ENCODE assay signal across 8 cellular contexts in genomic region chr20:47507275-47507981, GRCh38. TPM values are rescaled to one million over a fixed set of nuclear protein-coding genes. Genes with fewer than 3 reads are reported as not detected.
DNase-seq lines count a peak whose midpoint lies in the region; ATAC-seq, FAIRE-seq and TF ChIP-seq lines count a peak whose summit lies in the region.
"Not testable (repeated sequence)": the region's sequence is repeated elsewhere in the genome, so short reads cannot be mapped to it uniquely, and the experiment has no call there.

No MANE protein-coding gene starts in this region.

- H3K4me3 ChIP-seq in A549; KMS-11 (IDR thresholded peaks at IDR 0.05; ENCODE audit: insufficient read depth, low read depth, low read length); HepG2 (replicated peaks in 1 of 3; ENCODE audit: insufficient read depth in 1 of 3, low read depth in 2 of 3, low read length in 3 of 3): not testable (repeated sequence)

- H3K9ac ChIP-seq in KMS-11; HepG2 (ENCODE audit: insufficient read depth, low read depth, low read length): not testable (repeated sequence)

- in situ Hi-C loops in GM13977 (cut with MboI; ENCODE audit: low pct_unique_long_range_greater_than_20kb, low sequenced_read_pairs, unreplicated experiment); HepG2 (cut with HindIII; ENCODE audit: extremely low pct_ligation_motif_present, low pct_unique_long_range_greater_than_20kb): not testable (repeated sequence)

- not testable (repeated sequence) for H3K36me3 ChIP-seq in KMS-11 (ENCODE audit: insufficient read depth); HepG2 (replicated peaks in 1 of 2; ENCODE audit: control insufficient read depth in 1 of 2, insufficient read depth in 2 of 2, low read length in 2 of 2)

- not testable (repeated sequence) for TF ChIP-seq RAD21 in A549 (conservative IDR thresholded peaks at IDR 0.05 in 1 of 2, IDR thresholded peaks at IDR 0.05 in 1 of 2); HepG2 (CRISPR knock-in tag; IDR thresholded peaks at IDR 0.05)

- ATAC-seq in A549; T-cell (replicated peaks in 1 of 4); HepG2: not testable (repeated sequence)
- peak; percentile 60 for ATAC-seq in stimulated activated memory B cell treated with anti-CD40 and anti-IgM and Interleukin-4, amounts not matched to agents 10 μg/mL and 1 μg/mL and 100 μg/mL, for 72 hours

- H3K4me1 ChIP-seq in A549 = peaks cover 52% of the 10 kb centered on the region
- H3K4me1 ChIP-seq in KMS-11 (ENCODE audit: low read depth, poor library complexity, severe bottlenecking) = peaks cover 66% of the 10 kb centered on the region
- H3K4me1 ChIP-seq in HepG2 (ENCODE audit: insufficient read depth, low read length) = peaks cover 67% of the 10 kb centered on the region

- CTCF ChIA-PET in A549 (lab: Yijun Ruan, JAX) = interaction anchor here (1.1 to 2.2 kb wide), 2 partner anchors 43 to 124 kb away, joined by 3 to 8 read pairs; no protein-coding TSS in a partner anchor
- CTCF ChIA-PET in T-cell (lab: Charles Lee); HepG2 (lab: Yijun Ruan, JAX; ENCODE audit: low intra/inter-chr PET ratio, low total read pairs): not testable (repeated sequence)
- CTCF ChIA-PET in activated CD4-positive, alpha-beta memory T cell treated with anti-CD3 and anti-CD28 coated beads, Interleukin-2, amount 10 ng/mL, durations not matched to agents 7 days and 5 days (lab: Charles Lee) = interaction anchor here (0.6 to 1.9 kb wide), 8 partner anchors 14 to 288 kb away, joined by 3 to 8 read pairs (median 3); no protein-coding TSS in a partner anchor

- not testable (repeated sequence) for TF ChIP-seq EP300 in A549 (IDR thresholded peaks at IDR 0.05); HepG2 (IDR thresholded peaks at IDR 0.05; ENCODE audit: low read depth in 2 of 2, low read length in 2 of 2); HepG2 (CRISPR knock-in tag; IDR thresholded peaks at IDR 0.05; ENCODE audit: borderline replicate concordance)

- not testable (repeated sequence) for BruUV-seq in HepG2 (replicated peaks; lab: Mats Ljungman, UMichigan)

- H3K4me1 Mint-ChIP-seq in T-cell = peaks cover 79 to 80% (median 80%) of the 10 kb centered on the region in 3 donors
- H3K4me1 Mint-ChIP-seq in activated CD4-positive, alpha-beta memory T cell treated with anti-CD3 and anti-CD28 coated beads, Interleukin-2, amount 10 ng/mL, durations not matched to agents 7 days and 5 days = peaks cover 68% of the 10 kb centered on the region
- H3K4me1 Mint-ChIP-seq in activated naive CD4-positive, alpha-beta T cell treated with anti-CD3 and anti-CD28 coated beads, Interleukin-2, amount 50 U/mL, for 24 hours = peaks cover 74% of the 10 kb centered on the region
- peaks cover 67% of the 10 kb centered on the region for H3K4me1 Mint-ChIP-seq in stimulated activated memory B cell treated with anti-CD40 and anti-IgM and Interleukin-4, amounts not matched to agents 10 μg/mL and 1 μg/mL and 100 μg/mL, for 72 hours

- H3K27ac Mint-ChIP-seq in T-cell = peak overlapping the region; percentile 31 to 66
- peak overlapping the region; percentile 48 for H3K27ac Mint-ChIP-seq in activated CD4-positive, alpha-beta memory T cell treated with anti-CD3 and anti-CD28 coated beads, Interleukin-2, amount 10 ng/mL, durations not matched to agents 7 days and 5 days
- H3K27ac Mint-ChIP-seq in activated naive CD4-positive, alpha-beta T cell treated with anti-CD3 and anti-CD28 coated beads, Interleukin-2, amount 50 U/mL, for 24 hours = peak overlapping the region; percentile 63
- H3K27ac Mint-ChIP-seq in stimulated activated memory B cell treated with anti-CD40 and anti-IgM and Interleukin-4, amounts not matched to agents 10 μg/mL and 1 μg/mL and 100 μg/mL, for 72 hours = peak overlapping the region; percentile 73

- FAIRE-seq in A549 (lab: Jason Lieb, UNC); HepG2 (lab: Jason Lieb, UNC): not testable (repeated sequence)

- H3K9me3 ChIP-seq in A549; HepG2 (ENCODE audit: low read length): not testable (repeated sequence)

- not testable (repeated sequence) for H3K27me3 ChIP-seq in KMS-11 (ENCODE audit: insufficient read depth, low read depth); HepG2 (ENCODE audit: control insufficient read depth in 1 of 2, insufficient read depth in 2 of 2, low read length in 2 of 2)

- H3K27ac ChIP-seq in A549; HepG2 (ENCODE audit: extremely low read length, insufficient read depth, low read length): not testable (repeated sequence)
- H3K27ac ChIP-seq in KMS-11 = peak overlapping the region; percentile 4; the same call in 1 of the 2 replicates

- not testable (repeated sequence) for TF ChIP-seq POLR2A in A549 (IDR thresholded peaks at IDR 0.05; ENCODE audit: low read length); HepG2 (IDR thresholded peaks at IDR 0.05; ENCODE audit: insufficient read depth in 1 of 2, low read depth in 2 of 2, low read length in 2 of 2)

- H4K20me1 ChIP-seq in KMS-11 (ENCODE audit: insufficient read depth) = peaks cover 10% of the 10 kb centered on the region; the same call in 1 of the 2 replicates
- H4K20me1 ChIP-seq in HepG2 (ENCODE audit: insufficient read depth, low read length) = peaks cover 31% of the 10 kb centered on the region

- not testable (repeated sequence) for H3K9me3 Mint-ChIP-seq in T-cell; activated CD4-positive, alpha-beta memory T cell treated with anti-CD3 and anti-CD28 coated beads, Interleukin-2, amount 10 ng/mL, durations not matched to agents 7 days and 5 days; activated naive CD4-positive, alpha-beta T cell treated with anti-CD3 and anti-CD28 coated beads, Interleukin-2, amount 50 U/mL, for 24 hours; stimulated activated memory B cell treated with anti-CD40 and anti-IgM and Interleukin-4, amounts not matched to agents 10 μg/mL and 1 μg/mL and 100 μg/mL, for 72 hours

- peak overlapping the region in 2 of 3 donors; percentile 13 to 59 for H3K4me3 Mint-ChIP-seq in T-cell
- not testable (repeated sequence) for H3K4me3 Mint-ChIP-seq in activated CD4-positive, alpha-beta memory T cell treated with anti-CD3 and anti-CD28 coated beads, Interleukin-2, amount 10 ng/mL, durations not matched to agents 7 days and 5 days
- H3K4me3 Mint-ChIP-seq in activated naive CD4-positive, alpha-beta T cell treated with anti-CD3 and anti-CD28 coated beads, Interleukin-2, amount 50 U/mL, for 24 hours = peak overlapping the region; percentile 78
- H3K4me3 Mint-ChIP-seq in stimulated activated memory B cell treated with anti-CD40 and anti-IgM and Interleukin-4, amounts not matched to agents 10 μg/mL and 1 μg/mL and 100 μg/mL, for 72 hours = peak overlapping the region; percentile 79

- H3K27me3 Mint-ChIP-seq in T-cell; activated CD4-positive, alpha-beta memory T cell treated with anti-CD3 and anti-CD28 coated beads, Interleukin-2, amount 10 ng/mL, durations not matched to agents 7 days and 5 days; activated naive CD4-positive, alpha-beta T cell treated with anti-CD3 and anti-CD28 coated beads, Interleukin-2, amount 50 U/mL, for 24 hours; stimulated activated memory B cell treated with anti-CD40 and anti-IgM and Interleukin-4, amounts not matched to agents 10 μg/mL and 1 μg/mL and 100 μg/mL, for 72 hours: not testable (repeated sequence)

- TF ChIP-seq CTCF in A549 (IDR thresholded peaks at IDR 0.05); GM13977 (IDR thresholded peaks at IDR 0.05; ENCODE audit: extremely low read depth, insufficient read depth, missing control alignments); KMS-11 (conservative IDR thresholded peaks at IDR 0.05; ENCODE audit: low read depth, low read length); HepG2 (CRISPR knock-in tag; IDR thresholded peaks at IDR 0.05): not testable (repeated sequence)

- POLR2A ChIA-PET in A549 (lab: Yijun Ruan, JAX) (interaction anchor here (0.6 kb wide), 1 partner anchor 54 kb away, joined by 3 read pairs; no protein-coding TSS in a partner anchor), T-cell (lab: Charles Lee) (interaction anchor here in 1 of 2 donors (0.7 kb wide), 1 partner anchor 50 kb away, joined by 3 read pairs; no protein-coding TSS in a partner anchor), HepG2 (lab: Yijun Ruan, JAX) (interaction anchor here (1.1 kb wide), 1 partner anchor 14 kb away, joined by 3 read pairs; no protein-coding TSS in a partner anchor)
- POLR2A ChIA-PET in activated CD4-positive, alpha-beta memory T cell treated with anti-CD3 and anti-CD28 coated beads, Interleukin-2, amount 10 ng/mL, durations not matched to agents 7 days and 5 days (lab: Charles Lee) = interaction anchor here (14.4 kb wide), 1 partner anchor 20 kb away, joined by 351 read pairs; no protein-coding TSS in a partner anchor

- peaks cover 11% of the 10 kb centered on the region for H3K36me3 Mint-ChIP-seq in T-cell
- H3K36me3 Mint-ChIP-seq in activated CD4-positive, alpha-beta memory T cell treated with anti-CD3 and anti-CD28 coated beads, Interleukin-2, amount 10 ng/mL, durations not matched to agents 7 days and 5 days (ENCODE audit: low read depth) = peaks cover 49% of the 10 kb centered on the region
- peaks cover 11% of the 10 kb centered on the region for H3K36me3 Mint-ChIP-seq in activated naive CD4-positive, alpha-beta T cell treated with anti-CD3 and anti-CD28 coated beads, Interleukin-2, amount 50 U/mL, for 24 hours
- peaks cover 46% of the 10 kb centered on the region for H3K36me3 Mint-ChIP-seq in stimulated activated memory B cell treated with anti-CD40 and anti-IgM and Interleukin-4, amounts not matched to agents 10 μg/mL and 1 μg/mL and 100 μg/mL, for 72 hours

- H3K4me2 ChIP-seq in A549 = peak overlapping the region; percentile 82
- H3K4me2 ChIP-seq in KMS-11 = peak overlapping the region; percentile 45
- not testable (repeated sequence) for H3K4me2 ChIP-seq in HepG2 (ENCODE audit: low read depth, low read length)

- WGBS in A549 (ENCODE audit: missing lambda C conversion rate) = 94% methylated on average over 9 of the region's 9 CpGs
- 92% methylated on average over 9 of the region's 9 CpGs for WGBS in HepG2 (ENCODE audit: low lambda C conversion rate)

- H2AFZ ChIP-seq in KMS-11 (ENCODE audit: low read depth); HepG2 (ENCODE audit: low read length): not testable (repeated sequence)

- not testable (repeated sequence) for DNase-seq in A549 (ENCODE audit: low read depth in 1 of 2, low spot score in 1 of 2); T-cell; activated CD4-positive, alpha-beta memory T cell treated with anti-CD3 and anti-CD28 coated beads, Interleukin-2, amount 10 ng/mL, durations not matched to agents 7 days and 5 days; HepG2 (ENCODE audit: low spot score)
- peak; percentile 56 for DNase-seq in GM13977 (ENCODE audit: low spot score)

- peaks cover 97% of the 10 kb centered on the region for H3K79me2 ChIP-seq in KMS-11 (ENCODE audit: insufficient read depth, low read depth)
- H3K79me2 ChIP-seq in HepG2 (ENCODE audit: insufficient read depth, low read length) = peaks cover 95% of the 10 kb centered on the region

- intact Hi-C loops in HepG2 (cut with micrococcal nuclease; ENCODE audit: unreplicated experiment) = loop anchor here (5.0 kb wide), 1 partner anchor 50 kb away; no protein-coding TSS in a partner anchor

RNA-seq across cellular contexts. Expression of gene NCOA3, which starts 5.7 kb away (rescaled TPM):
- polyA plus RNA-seq in A549 (2011; rRNA removed) (135 and 136 TPM in 2 replicates), A549 (2017; fragmentation: RNase III; extraction: RNeasy Plus Mini Kit Qiagen cat#74134 plus additional on column Dnase treatment) (35.8 to 43.4 TPM (median 42.9 TPM) in 3 replicates), HepG2 (2011; rRNA removed) (25.0 and 35.0 TPM in 2 replicates)
- 27.5 and 35.2 TPM in 2 replicates for polyA plus RNA-seq in A549 (2012; cell fraction: cytosol; rRNA removed)
- polyA plus RNA-seq in A549 (2012; cell fraction: nucleus; rRNA removed) = 28.3 and 32.1 TPM in 2 replicates
- 179 and 198 TPM in 2 replicates for polyA minus RNA-seq in A549 (2011; rRNA and poly(A)+ RNA removed)
- total RNA-seq in T-cell (10 to 100 TPM; 64.4 to 89.2 (median 68.9) TPM), HepG2 (2016; rRNA removed; fragmentation: Illumina TruSeq; extraction: Trizol) (56.8 and 76.2 TPM in 2 replicates)
- total RNA-seq in activated CD4-positive, alpha-beta memory T cell treated with anti-CD3 and anti-CD28 coated beads, Interleukin-2, amount 10 ng/mL, durations not matched to agents 7 days and 5 days = 10 to 100 TPM; 81.0 to 83.1 TPM
- 30.2 and 36.5 TPM in 2 replicates for total RNA-seq in HepG2 (2016; cell fraction: cytosol; rRNA removed; fragmentation: Illumina TruSeq; extraction: Trizol; ENCODE audit: low read depth)
- 56.0 and 74.0 TPM in 2 replicates for total RNA-seq in HepG2 (2016; cell fraction: insoluble cytoplasmic fraction; rRNA removed; fragmentation: Illumina TruSeq; extraction: Trizol)
- total RNA-seq in HepG2 (2016; cell fraction: membrane; rRNA removed; fragmentation: Illumina TruSeq; extraction: Trizol) = 34.2 and 36.7 TPM in 2 replicates
- total RNA-seq in HepG2 (2016; cell fraction: nucleus; rRNA removed; fragmentation: Illumina TruSeq; extraction: Trizol) = 59.3 and 64.3 TPM in 2 replicates
- 17.2 and 18.9 TPM in 2 replicates for polyA plus RNA-seq in HepG2 (2011; cell fraction: cytosol; rRNA removed)
- 36.9 and 40.6 TPM in 2 replicates for polyA plus RNA-seq in HepG2 (2011; cell fraction: nucleus; rRNA removed)
- polyA plus RNA-seq in HepG2 (2012) = 22.6 and 26.9 TPM in 2 replicates
- polyA plus RNA-seq in HepG2 (2016; cell fraction: cytosol; fragmentation: Illumina TruSeq; extraction: Trizol; ENCODE audit: low read depth) = 2.0 and 2.4 TPM in 2 replicates
- 40.1 and 40.4 TPM in 2 replicates for polyA plus RNA-seq in HepG2 (2016; cell fraction: insoluble cytoplasmic fraction; fragmentation: Illumina TruSeq; extraction: Trizol; ENCODE audit: low read depth)
- 5.5 and 5.7 TPM in 2 replicates for polyA plus RNA-seq in HepG2 (2016; cell fraction: membrane; fragmentation: Illumina TruSeq; extraction: Trizol; ENCODE audit: low read depth)
- 53.5 and 57.7 TPM in 2 replicates for polyA plus RNA-seq in HepG2 (2016; cell fraction: nucleus; fragmentation: Illumina TruSeq; extraction: Trizol; ENCODE audit: insufficient read depth, low read depth)
- 49.8 and 56.6 TPM in 2 replicates for polyA minus RNA-seq in HepG2 (2011; rRNA and poly(A)+ RNA removed; ENCODE audit: low replicate concordance)
- 41.6 and 42.5 TPM in 2 replicates for polyA minus RNA-seq in HepG2 (2011; cell fraction: cytosol; rRNA and poly(A)+ RNA removed)
- 75.8 and 76.3 TPM in 2 replicates for polyA minus RNA-seq in HepG2 (2011; cell fraction: nucleus; rRNA and poly(A)+ RNA removed)
